8 cellular contexts compared by ENCODE assay signal in the genomic region with DNA sequence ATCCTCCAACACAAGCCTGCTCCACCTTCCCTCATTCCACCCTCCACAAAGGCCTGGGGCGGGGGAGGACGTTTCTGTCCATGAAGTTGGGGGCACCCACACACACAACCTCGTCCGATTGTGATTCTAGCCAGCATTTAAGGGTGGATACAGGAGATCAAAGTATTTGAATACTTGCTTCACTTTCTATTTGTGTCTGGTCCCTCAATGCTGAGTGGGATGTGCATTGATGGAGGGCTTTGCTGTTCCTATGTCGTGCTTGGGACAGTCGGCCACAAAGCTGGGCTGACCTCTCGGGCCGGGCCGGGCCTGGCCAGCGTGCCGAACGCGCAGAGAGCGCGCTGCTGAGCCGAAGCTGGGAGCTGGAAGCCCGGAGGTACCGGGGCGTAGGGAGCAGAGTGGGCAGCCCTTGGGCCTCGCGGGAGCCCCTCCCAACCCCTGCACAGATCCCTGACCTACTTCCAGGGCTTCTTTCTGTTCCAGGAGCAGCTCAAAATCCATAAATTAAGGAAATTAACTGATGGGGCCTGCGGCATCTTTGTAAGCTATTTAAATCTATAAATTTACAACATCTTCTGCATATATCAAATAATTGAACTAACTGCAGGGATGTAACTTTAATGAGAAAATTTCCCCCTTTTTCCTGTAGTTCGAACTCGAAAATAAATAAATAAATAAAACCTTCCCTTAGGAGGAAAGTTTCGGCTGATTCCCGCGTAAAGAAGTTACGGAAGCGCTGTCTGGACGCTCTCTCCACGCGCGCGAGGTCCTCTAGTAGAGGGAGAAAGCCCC. TPM values are rescaled to one million over a fixed set of nuclear protein-coding genes. Genes with fewer than 3 reads are reported as not detected.
DNase-seq lines count a peak whose midpoint lies in the region; TF ChIP-seq lines count a peak whose summit lies in the region.

No MANE protein-coding gene starts in this region.

- no peak overlapping the region for H3K27ac Mint-ChIP-seq in activated CD4-positive, alpha-beta T cell treated with anti-CD3 and anti-CD28 coated beads, Interleukin-2, amount 10 ng/mL, durations not matched to agents 7 days and 5 days
- peak overlapping the region; percentile 61 for H3K27ac Mint-ChIP-seq in type B pancreatic cell

- H3K9ac ChIP-seq in liver (ENCODE audit: low read depth in 1 of 2, low read length in 2 of 2) = peak overlapping the region in 1 of 2 donors; percentile 36

- H3K4me1 ChIP-seq in breast epithelium = peaks cover 6 to 7% of the 10 kb centered on the region in 2 donors
- peaks cover 4 to 17% (median 8%) of the 10 kb centered on the region in 4 donors for H3K4me1 ChIP-seq in liver (ENCODE audit: control insufficient read depth in 4 of 4, insufficient read depth in 4 of 4, low read length in 3 of 4)

- H3K36me3 Mint-ChIP-seq in activated CD4-positive, alpha-beta T cell treated with anti-CD3 and anti-CD28 coated beads, Interleukin-2, amount 10 ng/mL, durations not matched to agents 7 days and 5 days (ENCODE audit: low read depth) = no peaks in the 10 kb centered on the region
- no peaks in the 10 kb centered on the region for H3K36me3 Mint-ChIP-seq in type B pancreatic cell

- H3K27ac ChIP-seq in breast epithelium (peak overlapping the region; percentile 95 to 99), liver (ENCODE audit: low read depth in 1 of 2, low read length in 2 of 2) (peak overlapping the region; percentile 88 to 94)

- no peaks in the 10 kb centered on the region for H3K9me3 Mint-ChIP-seq in activated CD4-positive, alpha-beta T cell treated with anti-CD3 and anti-CD28 coated beads, Interleukin-2, amount 10 ng/mL, durations not matched to agents 7 days and 5 days
- H3K9me3 Mint-ChIP-seq in type B pancreatic cell = no peaks in the 10 kb centered on the region

- DNase-seq in activated CD4-positive, alpha-beta T cell treated with anti-CD3 and anti-CD28 coated beads, Interleukin-2, amount 10 ng/mL, durations not matched to agents 7 days and 5 days = no peak
- DNase-seq in activated CD4-positive, alpha-beta T cell treated with anti-CD3 and anti-CD28 coated beads for 1 hour = no peak
- DNase-seq in breast epithelium (ENCODE audit: low spot score in 2 of 2) (no peak), type B pancreatic cell (ENCODE audit: extremely low spot score, unreplicated experiment) (no peak), mucosa of gallbladder (ENCODE audit: low spot score) (no peak), GOT3 (lab: John Stamatoyannopoulos, UW) (no peak), NK-92 (lab: John Stamatoyannopoulos, UW; ENCODE audit: unreplicated experiment) (no peak)

- no peak for TF ChIP-seq RAD21 in liver (IDR thresholded peaks at IDR 0.05)

- H3K4me1 Mint-ChIP-seq in activated CD4-positive, alpha-beta T cell treated with anti-CD3 and anti-CD28 coated beads, Interleukin-2, amount 10 ng/mL, durations not matched to agents 7 days and 5 days = peaks cover 2% of the 10 kb centered on the region
- peaks cover 11% of the 10 kb centered on the region for H3K4me1 Mint-ChIP-seq in type B pancreatic cell (ENCODE audit: unreplicated experiment)

- H3K9me3 ChIP-seq in breast epithelium (no peaks in the 10 kb centered on the region), liver (ENCODE audit: control insufficient read depth in 4 of 4, low read length in 3 of 4) (no peaks in the 10 kb centered on the region)

- peak overlapping the region; percentile 61 to 99 (median 86) for H3K4me3 ChIP-seq in breast epithelium
- H3K4me3 ChIP-seq in liver (ENCODE audit: low read depth in 1 of 3, low read length in 3 of 3) = peak overlapping the region in 2 of 3 donors; percentile 24 to 77

- H3K27me3 Mint-ChIP-seq in activated CD4-positive, alpha-beta T cell treated with anti-CD3 and anti-CD28 coated beads, Interleukin-2, amount 10 ng/mL, durations not matched to agents 7 days and 5 days = peaks cover 46% of the 10 kb centered on the region
- peaks cover 17% of the 10 kb centered on the region for H3K27me3 Mint-ChIP-seq in type B pancreatic cell

- TF ChIP-seq CTCF in breast epithelium (IDR thresholded peaks at IDR 0.05) (peak in 1 of 3 donors; percentile 73), liver (IDR thresholded peaks at IDR 0.05; ENCODE audit: low read depth, low read length, missing input control) (no peak), type B pancreatic cell (conservative IDR thresholded peaks at IDR 0.05) (no peak)

- H3K27me3 ChIP-seq in breast epithelium = no peaks in the 10 kb centered on the region
- H3K27me3 ChIP-seq in liver (ENCODE audit: control insufficient read depth in 4 of 4, insufficient read depth in 4 of 4, low read length in 3 of 4) = peaks cover 0 to 10% (median 0%) of the 10 kb centered on the region in 4 donors

- H3K4me3 Mint-ChIP-seq in activated CD4-positive, alpha-beta T cell treated with anti-CD3 and anti-CD28 coated beads, Interleukin-2, amount 10 ng/mL, durations not matched to agents 7 days and 5 days = peak overlapping the region; percentile 58
- peak overlapping the region; percentile 87 for H3K4me3 Mint-ChIP-seq in type B pancreatic cell

- no peak for TF ChIP-seq POLR2A in breast epithelium (IDR thresholded peaks at IDR 0.05)

- POLR2A ChIA-PET in activated CD4-positive, alpha-beta T cell treated with anti-CD3 and anti-CD28 coated beads, Interleukin-2, amount 10 ng/mL, durations not matched to agents 7 days and 5 days (lab: Charles Lee) = no interaction called here

- H3K36me3 ChIP-seq in breast epithelium = no peaks in the 10 kb centered on the region
- H3K36me3 ChIP-seq in liver (ENCODE audit: control insufficient read depth in 4 of 4, insufficient read depth in 3 of 4, low read depth in 1 of 4, low read length in 3 of 4) = no peaks in the 10 kb centered on the region

- 16% methylated on average over 34 of the region's 34 CpGs for WGBS in liver

- intact Hi-C loops in breast epithelium (cut with DNase I; ENCODE audit: low total_unique reads) = no loop called here

- CTCF ChIA-PET in activated CD4-positive, alpha-beta T cell treated with anti-CD3 and anti-CD28 coated beads, Interleukin-2, amount 10 ng/mL, durations not matched to agents 7 days and 5 days (lab: Charles Lee) = interaction anchor here (0.6 to 3.8 kb wide), 6 partner anchors 9 to 437 kb away, joined by 3 to 19 read pairs (median 6); no protein-coding TSS in a partner anchor

TF ChIP-seq in liver, 16 proteins besides CTCF, POLR2A, EP300 and RAD21:
- TF ChIP-seq FOXA2 (IDR thresholded peaks at IDR 0.05) (no peak), NR2F2 (IDR thresholded peaks at IDR 0.05) (no peak), EGR1 (IDR thresholded peaks at IDR 0.05; ENCODE audit: low read depth in 2 of 2) (no peak), SP1 (IDR thresholded peaks at IDR 0.05) (no peak), FOXA1 (IDR thresholded peaks at IDR 0.05) (no peak), YY1 (IDR thresholded peaks at IDR 0.05) (no peak), MAX (IDR thresholded peaks at IDR 0.05) (no peak), JUND (IDR thresholded peaks at IDR 0.05) (no peak), HNF4G (IDR thresholded peaks at IDR 0.05) (no peak), GABPA (IDR thresholded peaks at IDR 0.05 in 1 of 2, conservative IDR thresholded peaks at IDR 0.05 in 1 of 2) (no peak), ATF3 (IDR thresholded peaks at IDR 0.05) (no peak), TAF1 (conservative IDR thresholded peaks at IDR 0.05) (no peak)
- TF ChIP-seq, protein P1, sequence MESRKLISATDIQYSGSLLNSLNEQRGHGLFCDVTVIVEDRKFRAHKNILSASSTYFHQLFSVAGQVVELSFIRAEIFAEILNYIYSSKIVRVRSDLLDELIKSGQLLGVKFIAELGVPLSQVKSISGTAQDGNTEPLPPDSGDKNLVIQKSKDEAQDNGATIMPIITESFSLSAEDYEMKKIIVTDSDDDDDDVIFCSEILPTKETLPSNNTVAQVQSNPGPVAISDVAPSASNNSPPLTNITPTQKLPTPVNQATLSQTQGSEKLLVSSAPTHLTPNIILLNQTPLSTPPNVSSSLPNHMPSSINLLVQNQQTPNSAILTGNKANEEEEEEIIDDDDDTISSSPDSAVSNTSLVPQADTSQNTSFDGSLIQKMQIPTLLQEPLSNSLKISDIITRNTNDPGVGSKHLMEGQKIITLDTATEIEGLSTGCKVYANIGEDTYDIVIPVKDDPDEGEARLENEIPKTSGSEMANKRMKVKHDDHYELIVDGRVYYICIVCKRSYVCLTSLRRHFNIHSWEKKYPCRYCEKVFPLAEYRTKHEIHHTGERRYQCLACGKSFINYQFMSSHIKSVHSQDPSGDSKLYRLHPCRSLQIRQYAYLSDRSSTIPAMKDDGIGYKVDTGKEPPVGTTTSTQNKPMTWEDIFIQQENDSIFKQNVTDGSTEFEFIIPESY (IDR thresholded peaks at IDR 0.05) = no peak

RNA-seq across cellular contexts. Expression of gene KCTD15, which starts 1.9 kb away (rescaled TPM):
- total RNA-seq in activated CD4-positive, alpha-beta T cell treated with anti-CD3 and anti-CD28 coated beads, Interleukin-2, amount 10 ng/mL, durations not matched to agents 7 days and 5 days = 1 to 10 TPM; 1.6 to 2.5 TPM
- total RNA-seq in breast epithelium (10 to 100 TPM; 14.6 to 52.4 (median 36.1) TPM), liver (10 to 100 TPM; 10.9 to 13.8 TPM), type B pancreatic cell (ENCODE audit: low replicate concordance) (18.1 and 53.2 TPM in 2 replicates), mucosa of gallbladder (28.0 TPM)
- polyA plus RNA-seq in liver = 1 to 10 TPM in 1 of 2 donors, under 1 TPM in 1; 0.89 to 5.3 TPM
